Comparison of ENCODE assay signal across 27 cellular contexts in genomic region chr10:119483001-119483400, GRCh38.
"Had no signal": no experiment of that assay in that cellular context is flagged by ENCODE, and none has a peak within 500 bp of the region (broad histone marks: within the 10 kb centered on the region; RNA-seq: fewer than 3 reads in every experiment).

No MANE protein-coding gene starts in this region.

- ATAC-seq: gastrocnemius medialis; mucosa of descending colon; natural killer cell treated with Interleukin-12 subunit alpha and Interleukin-12 subunit beta and Interleukin-15 and Interleukin-18, amount 100 ng/mL, for 72 hours; stimulated activated naive CD8-positive, alpha-beta T cell treated with anti-CD3 and anti-CD28 coated beads, Interleukin-15, Interleukin-2, amounts not matched to agents 100 U/mL and 50 U/mL, for 24 hours had no signal

- H3K9me3 ChIP-seq: adrenal gland, gastrocnemius medialis, left ventricle myocardium inferior, mucosa of descending colon, spleen, thoracic aorta, uterus had no signal

- H3K27me3 ChIP-seq: spleen, uterus had no signal

- H3K36me3 ChIP-seq: adrenal gland, cardiac muscle cell, gastrocnemius medialis, left ventricle myocardium inferior, spleen, thoracic aorta, uterus had no signal

- H3K27ac Mint-ChIP-seq: activated naive CD4-positive, alpha-beta T cell treated with anti-CD3 and anti-CD28 coated beads for 36 hours; activated naive CD8-positive, alpha-beta T cell treated with anti-CD3 and anti-CD28 coated beads for 36 hours; brain; natural killer cell treated with Interleukin-12 subunit alpha and Interleukin-12 subunit beta and Interleukin-15 and Interleukin-18, amount 100 ng/mL, for 72 hours had no signal

- H3K4me3 ChIP-seq: adrenal gland, cardiac muscle cell, coronary artery, dorsolateral prefrontal cortex, gastrocnemius medialis, left ventricle myocardium inferior, lung, mucosa of descending colon, spleen, thoracic aorta, uterus had no signal

- H3K36me3 Mint-ChIP-seq: activated naive CD8-positive, alpha-beta T cell treated with anti-CD3 and anti-CD28 coated beads for 36 hours; brain; natural killer cell treated with Interleukin-12 subunit alpha and Interleukin-12 subunit beta and Interleukin-15 and Interleukin-18, amount 100 ng/mL, for 72 hours had no signal

- DNase-seq: activated CD4-positive, alpha-beta T cell treated with anti-CD3 and anti-CD28 coated beads for 48 hours; activated CD4-positive, alpha-beta T cell treated with anti-CD3 and anti-CD28 coated beads, Interleukin-2, amount 50 U/mL, for 48 hours; activated CD8-positive, alpha-beta memory T cell treated with anti-CD3 and anti-CD28 coated beads for 24 hours; activated effector memory CD4-positive, alpha-beta T cell treated with anti-CD3 and anti-CD28 coated beads, Interleukin-2, amount 50 U/mL, for 16 hours; activated naive CD4-positive, alpha-beta T cell treated with anti-CD3 and anti-CD28 coated beads for 36 hours; activated naive CD8-positive, alpha-beta T cell treated with anti-CD3 and anti-CD28 coated beads for 36 hours; adrenal gland; aorta; cerebellar nuclear complex; dorsolateral prefrontal cortex; effector memory CD4-positive, alpha-beta T cell; gastrocnemius medialis; glutamatergic neuron; left ventricle myocardium inferior; mucosa of descending colon; right cardiac atrium; stimulated activated naive CD8-positive, alpha-beta T cell treated with anti-CD3 and anti-CD28 coated beads, Interleukin-15, Interleukin-2, amounts not matched to agents 100 U/mL and 50 U/mL, for 24 hours; trophoblast cell; uterus had no signal

- FAIRE-seq: islet of Langerhans had no signal

- H3K27me3 Mint-ChIP-seq: activated naive CD8-positive, alpha-beta T cell treated with anti-CD3 and anti-CD28 coated beads for 36 hours had no signal

- H3K27ac ChIP-seq: adrenal gland, cardiac muscle cell, coronary artery, dorsolateral prefrontal cortex, gastrocnemius medialis, left ventricle myocardium inferior, thoracic aorta, uterus had no signal

- H3K4me1 ChIP-seq: adrenal gland, gastrocnemius medialis, uterus had no signal

- H3K9me3 Mint-ChIP-seq: activated naive CD4-positive, alpha-beta T cell treated with anti-CD3 and anti-CD28 coated beads for 36 hours; activated naive CD8-positive, alpha-beta T cell treated with anti-CD3 and anti-CD28 coated beads for 36 hours; natural killer cell treated with Interleukin-12 subunit alpha and Interleukin-12 subunit beta and Interleukin-15 and Interleukin-18, amount 100 ng/mL, for 72 hours had no signal

- H3K4me3 Mint-ChIP-seq: activated naive CD4-positive, alpha-beta T cell treated with anti-CD3 and anti-CD28 coated beads for 36 hours; activated naive CD8-positive, alpha-beta T cell treated with anti-CD3 and anti-CD28 coated beads for 36 hours; brain; natural killer cell treated with Interleukin-12 subunit alpha and Interleukin-12 subunit beta and Interleukin-15 and Interleukin-18, amount 100 ng/mL, for 72 hours had no signal
